26 cellular contexts compared by ENCODE assay signal in genomic region chr15:101709466-101709865, GRCh38. TPM values are rescaled to one million over a fixed set of nuclear protein-coding genes. Genes with fewer than 3 reads are reported as not detected.
DNase-seq lines count a peak whose midpoint lies in the region; TF ChIP-seq lines count a peak whose summit lies in the region.
"Had no signal": no experiment of that assay in that cellular context is flagged by ENCODE, and none has a peak within 500 bp of the region (broad histone marks: within the 10 kb centered on the region; RNA-seq: fewer than 3 reads in every experiment).

No MANE protein-coding gene starts in this region.

- no peaks in the 10 kb centered on the region for H3K9me3 Mint-ChIP-seq in CD8-positive, alpha-beta memory T cell
- H3K9me3 Mint-ChIP-seq: activated naive CD4-positive, alpha-beta T cell treated with anti-CD3 and anti-CD28 coated beads, Interleukin-2, amount 10 ng/mL, durations not matched to agents 7 days and 5 days; naive B cell had no signal

- no peak overlapping the region for H3K4me3 ChIP-seq in CD8-positive, alpha-beta memory T cell (ENCODE audit: low read length)
- H3K4me3 ChIP-seq in brain microvascular endothelial cell (ENCODE audit: low read depth, low read length) = no peak overlapping the region
- H3K4me3 ChIP-seq: gastroesophageal sphincter, lower lobe of right lung, psoas muscle, tibial nerve had no signal

- peak overlapping the region in 5 of 8 donors; percentile 11 to 83 (median 77) for H3K27ac Mint-ChIP-seq in CD8-positive, alpha-beta memory T cell
- H3K27ac Mint-ChIP-seq: activated CD8-positive, alpha-beta memory T cell treated with anti-CD3 and anti-CD28 coated beads, Interleukin-2, amount 10 ng/mL, durations not matched to agents 7 days and 5 days; activated naive CD4-positive, alpha-beta T cell treated with anti-CD3 and anti-CD28 coated beads, Interleukin-2, amount 10 ng/mL, durations not matched to agents 7 days and 5 days had no signal

- DNase-seq in CD8-positive, alpha-beta memory T cell = no peak
- peak; percentile 29 for DNase-seq in NCI-H146 (lab: John Stamatoyannopoulos, UW)
- DNase-seq in occipital lobe (lab: John Stamatoyannopoulos, UW) = peak; percentile 9
- DNase-seq in brain microvascular endothelial cell = no peak
- no peak for DNase-seq in DMS114 treated with DMSO at 0.1 percent for 48 hours (lab: John Stamatoyannopoulos, UW; ENCODE audit: unreplicated experiment)
- DNase-seq in activated T-cell treated with anti-CD3 and anti-CD28 coated beads for 4 hours = no peak
- DNase-seq: activated CD4-positive, CD25-positive, alpha-beta regulatory T cell; activated CD8-positive, alpha-beta memory T cell treated with anti-CD3 and anti-CD28 coated beads, Interleukin-2, amount 10 ng/mL, durations not matched to agents 7 days and 5 days; activated naive CD4-positive, alpha-beta T cell treated with anti-CD3 and anti-CD28 coated beads, Interleukin-2, amount 10 ng/mL, durations not matched to agents 7 days and 5 days; activated T-cell treated with anti-CD3 and anti-CD28 coated beads, Interleukin-2, amount 50 U/mL, for 48 hours; C1 segment of cervical spinal cord; GOT3; lower lobe of right lung; midbrain; naive B cell; NCI-H1092; NCI-H2029 treated with DMSO at 0.1 percent for 48 hours; NCI-H345; NCI-H82; psoas muscle; stimulated activated CD4-positive, alpha-beta T cell treated with anti-CD3 and anti-CD28 coated beads, Interleukin-4, amount 100 ng/mL, for 1 hour; T-helper 1 cell had no signal

- peaks cover 11 to 30% (median 26%) of the 10 kb centered on the region in 3 donors for H3K4me1 Mint-ChIP-seq in CD8-positive, alpha-beta memory T cell

- peaks cover 48% of the 10 kb centered on the region for H3K36me3 ChIP-seq in CD8-positive, alpha-beta memory T cell (ENCODE audit: insufficient read depth, low read length)
- H3K36me3 ChIP-seq in brain microvascular endothelial cell (replicated peaks) = peaks cover 21% of the 10 kb centered on the region

- H3K27ac ChIP-seq in CD8-positive, alpha-beta memory T cell (ENCODE audit: low read depth, low read length) = no peak overlapping the region
- H3K27ac ChIP-seq in angular gyrus (ENCODE audit: low read depth, low read length) (peak overlapping the region; percentile 32), brain microvascular endothelial cell (no peak overlapping the region)
- H3K27ac ChIP-seq: gastroesophageal sphincter, lower lobe of right lung, psoas muscle, RWPE1, tibial nerve had no signal

- H3K27me3 Mint-ChIP-seq in CD8-positive, alpha-beta memory T cell = no peaks in the 10 kb centered on the region
- H3K27me3 Mint-ChIP-seq: activated CD8-positive, alpha-beta memory T cell treated with anti-CD3 and anti-CD28 coated beads, Interleukin-2, amount 10 ng/mL, durations not matched to agents 7 days and 5 days; activated naive CD4-positive, alpha-beta T cell treated with anti-CD3 and anti-CD28 coated beads, Interleukin-2, amount 10 ng/mL, durations not matched to agents 7 days and 5 days; naive B cell had no signal

- peaks cover 20 to 89% (median 42%) of the 10 kb centered on the region in 3 donors for H3K36me3 Mint-ChIP-seq in CD8-positive, alpha-beta memory T cell

- no peaks in the 10 kb centered on the region for H3K4me1 ChIP-seq in CD8-positive, alpha-beta memory T cell (ENCODE audit: insufficient read depth, low read length)
- H3K4me1 ChIP-seq: gastroesophageal sphincter, lower lobe of right lung, psoas muscle, tibial nerve had no signal

- in situ Hi-C loops in brain microvascular endothelial cell (cut with HindIII; ENCODE audit: low pct_ligation_motif_present, low sequenced_read_pairs) = no loop called here

- CTCF ChIA-PET in CD8-positive, alpha-beta memory T cell (lab: Charles Lee) = no interaction called here

- no peaks in the 10 kb centered on the region for H3K27me3 ChIP-seq in CD8-positive, alpha-beta memory T cell (ENCODE audit: insufficient read depth, low read length, poor library complexity, severe bottlenecking)
- no peaks in the 10 kb centered on the region for H3K27me3 ChIP-seq in brain microvascular endothelial cell (replicated peaks)
- H3K27me3 ChIP-seq: gastroesophageal sphincter, tibial nerve had no signal

- H3K9me3 ChIP-seq in CD8-positive, alpha-beta memory T cell (ENCODE audit: low read length) = no peaks in the 10 kb centered on the region
- H3K9me3 ChIP-seq: gastroesophageal sphincter, lower lobe of right lung, psoas muscle, tibial nerve had no signal

- TF ChIP-seq CTCF in brain microvascular endothelial cell (IDR thresholded peaks at IDR 0.05; ENCODE audit: low read depth, low read length, missing control alignments) = no peak

- no peak overlapping the region for H3K4me3 Mint-ChIP-seq in CD8-positive, alpha-beta memory T cell
- H3K4me3 Mint-ChIP-seq: activated CD8-positive, alpha-beta memory T cell treated with anti-CD3 and anti-CD28 coated beads, Interleukin-2, amount 10 ng/mL, durations not matched to agents 7 days and 5 days; activated naive CD4-positive, alpha-beta T cell treated with anti-CD3 and anti-CD28 coated beads, Interleukin-2, amount 10 ng/mL, durations not matched to agents 7 days and 5 days; naive B cell had no signal

- POLR2A ChIA-PET in CD8-positive, alpha-beta memory T cell (lab: Charles Lee) = no interaction called here

RNA-seq across cellular contexts. Expression of gene TARS3, which starts 14.8 kb away (rescaled TPM):
- 10 to 100 TPM in 1 of 2 experiments, 1 to 10 TPM in 1; 10.0 to 10.7 TPM for total RNA-seq in CD8-positive, alpha-beta memory T cell
- polyA plus RNA-seq in CD8-positive, alpha-beta memory T cell = 17.7 TPM
- total RNA-seq in occipital lobe = 34.9 TPM

RNA-seq across cellular contexts. Expression of gene TM2D3, which starts 57.3 kb away (rescaled TPM):
- total RNA-seq in CD8-positive, alpha-beta memory T cell = 10 to 100 TPM; 63.5 to 68.0 TPM
- 35.8 TPM for polyA plus RNA-seq in CD8-positive, alpha-beta memory T cell
- 85.3 TPM for total RNA-seq in occipital lobe

Comparison
In these comparisons a context has a peak if more than half of its experiments do, and no peak if none do; other contexts are left out.
1. DNase-seq: peak in NCI-H146 (single experiment) and occipital lobe (single experiment); none in CD8-positive, alpha-beta memory T cell (0 of 5), brain microvascular endothelial cell (single experiment), DMS114 treated with DMSO at 0.1 percent for 48 hours (single experiment) and activated T-cell treated with anti-CD3 and anti-CD28 coated beads for 4 hours (single experiment).